ENCODE assay signal across 15 cellular contexts in the genomic region with DNA sequence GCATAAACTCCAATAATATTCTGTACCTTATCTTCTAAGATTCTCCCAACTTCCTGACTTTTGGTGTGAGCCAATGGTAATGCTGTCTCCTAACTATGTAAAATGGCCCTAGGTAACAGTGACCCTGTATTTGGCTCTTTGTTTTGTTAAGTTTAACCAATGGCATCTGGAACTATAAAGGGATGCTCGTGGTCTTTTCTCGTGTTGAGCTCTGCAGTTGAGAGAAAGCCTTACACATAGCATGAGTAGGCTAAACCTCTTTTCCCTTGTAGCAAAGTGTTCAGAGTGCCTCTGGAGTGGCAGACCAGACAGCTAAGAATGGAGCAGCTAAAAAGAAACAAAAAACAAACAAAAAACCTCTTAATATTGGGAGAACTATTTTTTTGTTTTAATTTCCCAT. TPM values are rescaled to one million over a fixed set of nuclear protein-coding genes. Genes with fewer than 3 reads are reported as not detected.
DNase-seq lines count a peak whose midpoint lies in the region; ATAC-seq and TF ChIP-seq lines count a peak whose summit lies in the region.
"Had no signal": no experiment of that assay in that cellular context is flagged by ENCODE, and none has a peak within 500 bp of the region (broad histone marks: within the 10 kb centered on the region; RNA-seq: fewer than 3 reads in every experiment).

No MANE protein-coding gene starts in this region.

- no peak overlapping the region for H3K4me3 ChIP-seq in Panc1 (ENCODE audit: low read depth in 2 of 2, low read length in 2 of 2)
- peak overlapping the region; percentile 0 for H3K4me3 ChIP-seq in effector memory CD4-positive, alpha-beta T cell (ENCODE audit: insufficient read depth, low read depth, low read length, poor library complexity, severe bottlenecking)

- ATAC-seq in Panc1 (no peak), HG02678 (IDR thresholded peaks at IDR 0.05; ENCODE audit: unreplicated experiment) (no peak)
- ATAC-seq in stimulated activated effector memory CD8-positive, alpha-beta T cell treated with anti-CD3 and anti-CD28 coated beads, Interleukin-12 subunit alpha, Interleukin-12 subunit beta, amount 100 ng/mL, for 72 hours = no peak
- ATAC-seq: left colon had no signal

- peaks cover 73% of the 10 kb centered on the region for H3K4me1 Mint-ChIP-seq in activated CD4-positive, alpha-beta T cell treated with anti-CD3 and anti-CD28 coated beads, Interleukin-2, amount 10 ng/mL, durations not matched to agents 7 days and 5 days
- peaks cover 66% of the 10 kb centered on the region for H3K4me1 Mint-ChIP-seq in stimulated activated effector memory CD8-positive, alpha-beta T cell treated with anti-CD3 and anti-CD28 coated beads, Interleukin-12 subunit alpha, Interleukin-12 subunit beta, amount 100 ng/mL, for 72 hours

- H3K4me3 Mint-ChIP-seq in activated CD4-positive, alpha-beta T cell treated with anti-CD3 and anti-CD28 coated beads, Interleukin-2, amount 10 ng/mL, durations not matched to agents 7 days and 5 days = no peak overlapping the region
- H3K4me3 Mint-ChIP-seq in stimulated activated effector memory CD8-positive, alpha-beta T cell treated with anti-CD3 and anti-CD28 coated beads, Interleukin-12 subunit alpha, Interleukin-12 subunit beta, amount 100 ng/mL, for 72 hours = peak overlapping the region; percentile 24

- H3K27ac ChIP-seq in Panc1 (ENCODE audit: low read length) = peak overlapping the region; percentile 83
- peak overlapping the region; percentile 3 for H3K27ac ChIP-seq in effector memory CD4-positive, alpha-beta T cell (ENCODE audit: insufficient read depth, low read length, poor library complexity, severe bottlenecking)
- H3K27ac ChIP-seq: WERI-Rb-1 had no signal

- H3K36me3 Mint-ChIP-seq in activated CD4-positive, alpha-beta T cell treated with anti-CD3 and anti-CD28 coated beads, Interleukin-2, amount 10 ng/mL, durations not matched to agents 7 days and 5 days (ENCODE audit: low read depth) = peaks cover 57% of the 10 kb centered on the region
- peaks cover 7% of the 10 kb centered on the region for H3K36me3 Mint-ChIP-seq in stimulated activated effector memory CD8-positive, alpha-beta T cell treated with anti-CD3 and anti-CD28 coated beads, Interleukin-12 subunit alpha, Interleukin-12 subunit beta, amount 100 ng/mL, for 72 hours

- DNase-seq in activated CD4-positive, alpha-beta T cell treated with anti-CD3 and anti-CD28 coated beads, Interleukin-2, amount 10 ng/mL, durations not matched to agents 7 days and 5 days = no peak
- no peak for DNase-seq in activated CD4-positive, alpha-beta T cell treated with anti-CD3 and anti-CD28 coated beads, Interleukin-2, amount 50 U/mL, for 4 hours
- DNase-seq in Panc1 (ENCODE audit: low read depth, low spot score) = no peak
- DNase-seq in effector memory CD4-positive, alpha-beta T cell = no peak
- no peak for DNase-seq in stimulated activated effector memory CD8-positive, alpha-beta T cell treated with anti-CD3 and anti-CD28 coated beads, Interleukin-12 subunit alpha, Interleukin-12 subunit beta, amount 100 ng/mL, for 72 hours (ENCODE audit: low spot score in 2 of 2)
- DNase-seq in foreskin melanocyte = no peak
- no peak for DNase-seq in NCI-H128 (lab: John Stamatoyannopoulos, UW; ENCODE audit: unreplicated experiment)
- DNase-seq: hypothalamus, KG1, left colon, NCI-H446, posterior cingulate gyrus, substantia nigra, WERI-Rb-1 had no signal

- no peaks in the 10 kb centered on the region for H3K9me3 ChIP-seq in Panc1 (ENCODE audit: control insufficient read depth, insufficient read depth, low read depth, low read length)
- H3K9me3 ChIP-seq in effector memory CD4-positive, alpha-beta T cell (ENCODE audit: control insufficient read depth, low read length) = no peaks in the 10 kb centered on the region

- CTCF ChIA-PET in activated CD4-positive, alpha-beta T cell treated with anti-CD3 and anti-CD28 coated beads, Interleukin-2, amount 10 ng/mL, durations not matched to agents 7 days and 5 days (lab: Charles Lee) = interaction anchor here (1.4 kb wide), 1 partner anchor 51 kb away, joined by 4 read pairs; no protein-coding TSS in a partner anchor
- CTCF ChIA-PET in Panc1 (lab: Charles Lee) = no interaction called here

- no peaks in the 10 kb centered on the region for H3K36me3 ChIP-seq in Panc1 (ENCODE audit: control insufficient read depth, insufficient read depth, low read length)
- no peaks in the 10 kb centered on the region for H3K36me3 ChIP-seq in effector memory CD4-positive, alpha-beta T cell (ENCODE audit: control insufficient read depth, insufficient read depth, low read length)

- peaks cover 79% of the 10 kb centered on the region for H3K4me1 ChIP-seq in Panc1 (ENCODE audit: control insufficient read depth, insufficient read depth, low read length)
- H3K4me1 ChIP-seq in effector memory CD4-positive, alpha-beta T cell (ENCODE audit: control insufficient read depth, insufficient read depth, low read length, poor library complexity, severe bottlenecking) = peaks cover 52% of the 10 kb centered on the region

- H3K27me3 ChIP-seq in Panc1 (ENCODE audit: control insufficient read depth, insufficient read depth, low read length) = no peaks in the 10 kb centered on the region
- H3K27me3 ChIP-seq in effector memory CD4-positive, alpha-beta T cell (replicated peaks; ENCODE audit: control insufficient read depth, insufficient read depth, low read length, poor library complexity, severe bottlenecking) = no peaks in the 10 kb centered on the region

- BruUV-seq in Panc1 (replicated peaks; lab: Mats Ljungman, UMichigan) = no TSS peak

- H3K27ac Mint-ChIP-seq in activated CD4-positive, alpha-beta T cell treated with anti-CD3 and anti-CD28 coated beads, Interleukin-2, amount 10 ng/mL, durations not matched to agents 7 days and 5 days = peak overlapping the region; percentile 77
- peak overlapping the region; percentile 45 for H3K27ac Mint-ChIP-seq in stimulated activated effector memory CD8-positive, alpha-beta T cell treated with anti-CD3 and anti-CD28 coated beads, Interleukin-12 subunit alpha, Interleukin-12 subunit beta, amount 100 ng/mL, for 72 hours

- H3K27me3 Mint-ChIP-seq in activated CD4-positive, alpha-beta T cell treated with anti-CD3 and anti-CD28 coated beads, Interleukin-2, amount 10 ng/mL, durations not matched to agents 7 days and 5 days = no peaks in the 10 kb centered on the region

- in situ Hi-C loops in Panc1 (cut with HindIII; ENCODE audit: low pct_unique_long_range_greater_than_20kb, low sequenced_read_pairs) = no loop called here

- POLR2A ChIA-PET in activated CD4-positive, alpha-beta T cell treated with anti-CD3 and anti-CD28 coated beads, Interleukin-2, amount 10 ng/mL, durations not matched to agents 7 days and 5 days (lab: Charles Lee) = interaction anchor here (0.7 kb wide), 1 partner anchor 387 kb away, joined by 4 read pairs; no protein-coding TSS in a partner anchor
- POLR2A ChIA-PET in Panc1 (lab: Charles Lee) = no interaction called here

- TF ChIP-seq CTCF in Panc1 (IDR thresholded peaks at IDR 0.05) = no peak

- H3K9me3 Mint-ChIP-seq in activated CD4-positive, alpha-beta T cell treated with anti-CD3 and anti-CD28 coated beads, Interleukin-2, amount 10 ng/mL, durations not matched to agents 7 days and 5 days = peaks cover 8% of the 10 kb centered on the region
- no peaks in the 10 kb centered on the region for H3K9me3 Mint-ChIP-seq in stimulated activated effector memory CD8-positive, alpha-beta T cell treated with anti-CD3 and anti-CD28 coated beads, Interleukin-12 subunit alpha, Interleukin-12 subunit beta, amount 100 ng/mL, for 72 hours

- intact Hi-C loops in Panc1 (cut with micrococcal nuclease; ENCODE audit: unreplicated experiment) = loop anchor here (5.0 kb wide), 1 partner anchor 38 kb away; no protein-coding TSS in a partner anchor

RNA-seq across cellular contexts. Expression of gene TES, which starts 5.2 kb away (rescaled TPM):
- 100 to 1,000 TPM; 139 to 140 TPM for total RNA-seq in activated CD4-positive, alpha-beta T cell treated with anti-CD3 and anti-CD28 coated beads, Interleukin-2, amount 10 ng/mL, durations not matched to agents 7 days and 5 days
- total RNA-seq in Panc1 (2021; ENCODE audit: unreplicated experiment) = 99.4 TPM
- 84.1 TPM for polyA plus RNA-seq in Panc1 (2012; ENCODE audit: insufficient read length)
